ENCODE assay signal across 15 cellular contexts in genomic region chr10:90530526-90530925, GRCh38.
A peak's percentile ranks its signal among the peaks of the same experiment; 100 is the strongest.
DNase-seq lines count a peak whose midpoint lies in the region; TF ChIP-seq lines count a peak whose summit lies in the region.
"Had no signal": no experiment of that assay in that cellular context is flagged by ENCODE, and none has a peak within 500 bp of the region (broad histone marks: within the 10 kb centered on the region; RNA-seq: fewer than 3 reads in every experiment).

No MANE protein-coding gene starts in this region.

- H3K9me2 ChIP-seq in OCI-LY7 (ENCODE audit: insufficient read depth, low read length) = no peaks in the 10 kb centered on the region

- no peak overlapping the region for H3K9ac ChIP-seq in parathyroid adenoma
- H3K9ac ChIP-seq: BLaER1 treated with 17β-estradiol and CSF1 and Interleukin-3, amounts not matched to agents 10 nM and 100 nM; KMS-11 had no signal

- 0 out of 2 replicates have a peak, but pooled peaks cover 3% of the 10 kb centered on the region for H4K20me1 ChIP-seq in OCI-LY7 (ENCODE audit: insufficient read depth, low read length)
- H4K20me1 ChIP-seq: BLaER1 treated with 17β-estradiol and CSF1 and Interleukin-3, amounts not matched to agents 10 nM and 100 nM had no signal

- H3K4me1 ChIP-seq in parathyroid adenoma (peaks cover 18% of the 10 kb centered on the region), OCI-LY7 (ENCODE audit: insufficient read depth, low read length, poor library complexity, severe bottlenecking) (no peaks in the 10 kb centered on the region)
- H3K4me1 ChIP-seq: BLaER1 treated with 17β-estradiol and CSF1 and Interleukin-3, amounts not matched to agents 10 nM and 100 nM; SJSA1 had no signal

- H3K4me2 ChIP-seq in parathyroid adenoma (ENCODE audit: low read length) = no peak overlapping the region
- no peak overlapping the region for H3K4me2 ChIP-seq in OCI-LY7 (ENCODE audit: low read length)
- H3K4me2 ChIP-seq: BLaER1 treated with 17β-estradiol and CSF1 and Interleukin-3, amounts not matched to agents 10 nM and 100 nM; KMS-11 had no signal

- TF ChIP-seq CTCF in parathyroid adenoma (IDR thresholded peaks at IDR 0.05) (no peak), OCI-LY7 (conservative IDR thresholded peaks at IDR 0.05; ENCODE audit: low read length) (no peak)

- H3K4me3 ChIP-seq in parathyroid adenoma (ENCODE audit: low read depth, low read length) (no peak overlapping the region), OCI-LY7 (ENCODE audit: low read depth, low read length, poor library complexity, severe bottlenecking) (no peak overlapping the region)
- H3K4me3 ChIP-seq: BLaER1 treated with 17β-estradiol and CSF1 and Interleukin-3, amounts not matched to agents 10 nM and 100 nM; SJSA1 had no signal

- BruUV-seq in OCI-LY7 (replicated peaks; lab: Mats Ljungman, UMichigan) = no TSS peak

- POLR2A ChIA-PET in OCI-LY7 (lab: Charles Lee) = interaction anchor here (0.5 kb wide), 1 partner anchor 16 kb away, joined by 3 read pairs; no protein-coding TSS in a partner anchor

- CTCF ChIA-PET in OCI-LY7 (lab: Charles Lee; ENCODE audit: unreplicated experiment) = no interaction called here

- H2AFZ ChIP-seq in parathyroid adenoma (peak overlapping the region; percentile 23), OCI-LY7 (ENCODE audit: low read length) (no peak overlapping the region)

- H3K36me3 ChIP-seq in parathyroid adenoma (ENCODE audit: control insufficient read depth, insufficient read depth, low read length) (no peaks in the 10 kb centered on the region), OCI-LY7 (ENCODE audit: insufficient read depth, low read length) (no peaks in the 10 kb centered on the region)
- H3K36me3 ChIP-seq: SJSA1 had no signal

- peak overlapping the region; percentile 11 for H3K27ac ChIP-seq in parathyroid adenoma
- H3K27ac ChIP-seq in OCI-LY7 (ENCODE audit: low read depth, low read length, poor library complexity, severe bottlenecking) = no peak overlapping the region
- H3K27ac ChIP-seq: BLaER1 treated with 17β-estradiol and CSF1 and Interleukin-3, amounts not matched to agents 10 nM and 100 nM; KMS-11; SJSA1 had no signal

- DNase-seq in HT1080 (ENCODE audit: low read depth) (peak; percentile 2), amniotic epithelial cell (ENCODE audit: low read depth) (peak; percentile 86), fibroblast of peridontal ligament (ENCODE audit: extremely low read depth) (peak; percentile 19), T-helper 9 cell (no peak), OCI-LY7 (ENCODE audit: low spot score) (no peak), NOMO-1 (lab: John Stamatoyannopoulos, UW; ENCODE audit: unreplicated experiment in 2 of 2) (no peak)
- DNase-seq: CD8-positive, alpha-beta memory T cell; H9; NCI-H1436 treated with DMSO at 0.1 percent for 48 hours; NCI-H2029; NCI-H69 had no signal

- intact Hi-C loops in OCI-LY7 (cut with micrococcal nuclease; ENCODE audit: unreplicated experiment) = no loop called here

- H3K27me3 ChIP-seq in parathyroid adenoma (ENCODE audit: control insufficient read depth, insufficient read depth, low read length) = no peaks in the 10 kb centered on the region
- H3K27me3 ChIP-seq: BLaER1 treated with 17β-estradiol and CSF1 and Interleukin-3, amounts not matched to agents 10 nM and 100 nM; SJSA1 had no signal

- H3K9me3 ChIP-seq in parathyroid adenoma (ENCODE audit: control insufficient read depth, low read length) (no peaks in the 10 kb centered on the region), OCI-LY7 (ENCODE audit: low read length) (no peaks in the 10 kb centered on the region)
- H3K9me3 ChIP-seq: SJSA1 had no signal

- H3K79me2 ChIP-seq in parathyroid adenoma = peaks cover 3% of the 10 kb centered on the region
- no peaks in the 10 kb centered on the region for H3K79me2 ChIP-seq in OCI-LY7 (ENCODE audit: insufficient read depth, low read depth, low read length)

Comparison
In these comparisons a context has a peak if more than half of its experiments do, and no peak if none do; other contexts are left out.
1. DNase-seq: peak in HT1080 (single experiment), amniotic epithelial cell (single experiment) and fibroblast of peridontal ligament (single experiment); none in T-helper 9 cell (single experiment), OCI-LY7 (single experiment) and NOMO-1 (0 of 2).